In the genomic region with DNA sequence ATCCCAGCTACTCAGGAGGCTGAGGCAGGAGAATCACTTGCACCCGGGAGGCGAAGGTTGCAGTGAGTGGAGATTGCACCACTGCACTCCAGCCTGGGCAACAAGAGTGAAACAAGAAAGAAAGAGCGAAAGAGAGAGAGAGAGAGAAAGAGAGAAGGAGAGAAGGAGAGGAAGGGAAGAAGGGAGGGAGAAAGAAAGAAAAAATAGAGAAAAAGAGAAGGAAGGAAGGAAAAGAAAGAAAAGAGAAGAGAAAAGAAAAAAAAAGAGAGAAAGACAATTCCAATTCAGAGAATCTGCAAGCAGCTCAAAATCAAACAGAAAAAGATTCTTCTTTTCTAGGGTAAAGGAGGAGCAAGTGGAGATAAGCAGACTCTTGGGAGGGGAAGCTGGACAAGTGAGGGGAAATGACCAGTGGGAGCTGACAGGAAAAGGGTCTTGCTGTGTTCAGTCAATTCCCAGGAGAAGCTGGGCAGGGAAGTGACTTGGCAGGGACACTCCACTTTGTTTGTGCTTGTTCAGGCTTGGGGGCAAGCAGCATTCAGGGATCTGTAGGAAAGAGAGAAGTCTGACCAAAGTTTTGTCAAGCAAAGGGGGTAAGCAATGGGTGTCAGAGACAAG, we compare ENCODE assay signal across 16 cellular contexts. TPM values are rescaled to one million over a fixed set of nuclear protein-coding genes. Genes with fewer than 3 reads are reported as not detected.
DNase-seq lines count a peak whose midpoint lies in the region; ATAC-seq and TF ChIP-seq lines count a peak whose summit lies in the region.
"Had no signal": no experiment of that assay in that cellular context is flagged by ENCODE, and none has a peak within 500 bp of the region (broad histone marks: within the 10 kb centered on the region; RNA-seq: fewer than 3 reads in every experiment).

No MANE protein-coding gene starts in this region.

- H3K36me3 ChIP-seq in GM23338 (ENCODE audit: insufficient read depth), result no peaks in the 10 kb centered on the region
- H3K36me3 ChIP-seq: colonic mucosa, prostate gland had no signal

- peak overlapping the region; percentile 66; the same call in 1 of the 2 replicates for H2AFZ ChIP-seq in GM23338

- no peak overlapping the region for H3K4me3 ChIP-seq in GM23338
- H3K4me3 ChIP-seq: colonic mucosa, mucosa of descending colon, prostate gland had no signal

- peaks cover 17% of the 10 kb centered on the region for H3K4me1 Mint-ChIP-seq in GM23338
- H3K4me1 Mint-ChIP-seq in MCF 10A (ENCODE audit: insufficient read depth, unreplicated experiment), result peaks cover 58% of the 10 kb centered on the region
- peaks cover 8% of the 10 kb centered on the region for H3K4me1 Mint-ChIP-seq in neural crest cell

- intact Hi-C loops in MCF 10A (cut with micrococcal nuclease), result loop anchor here (10.0 kb wide), 2 partner anchors 286 to 1216 kb away; a partner anchor contains a TSS

- H3K4me1 ChIP-seq in GM23338 (ENCODE audit: insufficient read depth), result no peaks in the 10 kb centered on the region; the same call in 1 of the 2 replicates
- H3K4me1 ChIP-seq: colonic mucosa had no signal

- H3K27me3 Mint-ChIP-seq in GM23338 (ENCODE audit: insufficient read depth, low read depth, poor library complexity), result peaks cover 25% of the 10 kb centered on the region
- no peaks in the 10 kb centered on the region for H3K27me3 Mint-ChIP-seq in MCF 10A (ENCODE audit: insufficient read depth, unreplicated experiment)
- H3K27me3 Mint-ChIP-seq in neural crest cell (ENCODE audit: low read depth), result no peaks in the 10 kb centered on the region

- H3F3A ChIP-seq in GM23338 (replicated peaks; ENCODE audit: low read depth), result no peaks in the 10 kb centered on the region

- POLR2A ChIA-PET in MCF 10A (lab: Yijun Ruan, JAX), result interaction anchor here (0.6 to 5.6 kb wide), 14 partner anchors 10 to 1968 kb away, joined by 3 to 81 read pairs (median 13); a partner anchor contains a TSS

- H3K27ac Mint-ChIP-seq in GM23338 (no peak overlapping the region), MCF 10A (ENCODE audit: low read depth, unreplicated experiment) (peak overlapping the region; percentile 44), neural crest cell (ENCODE audit: unreplicated experiment) (no peak overlapping the region)
- H3K27ac Mint-ChIP-seq: activated CD4-positive, alpha-beta memory T cell treated with anti-CD3 and anti-CD28 coated beads, Interleukin-2, amount 10 ng/mL, durations not matched to agents 7 days and 5 days; activated naive CD8-positive, alpha-beta T cell treated with anti-CD3 and anti-CD28 coated beads for 36 hours had no signal

- ATAC-seq in GM23338 (no peak), GM21360 (IDR thresholded peaks at IDR 0.05; ENCODE audit: unreplicated experiment) (no peak), HG03025 (IDR thresholded peaks at IDR 0.05; ENCODE audit: low FRiP score, unreplicated experiment) (no peak), GM21423 (IDR thresholded peaks at IDR 0.05; ENCODE audit: unreplicated experiment) (no peak)

- BruUV-seq in MCF 10A (replicated peaks; lab: Mats Ljungman, UMichigan), result no TSS peak

- peaks cover 27% of the 10 kb centered on the region for H3K27me3 ChIP-seq in GM23338 (ENCODE audit: insufficient read depth)
- H3K27me3 ChIP-seq: colonic mucosa had no signal

- no peaks in the 10 kb centered on the region for H3K9me3 Mint-ChIP-seq in GM23338
- no peaks in the 10 kb centered on the region for H3K9me3 Mint-ChIP-seq in MCF 10A (ENCODE audit: unreplicated experiment)
- no peaks in the 10 kb centered on the region for H3K9me3 Mint-ChIP-seq in neural crest cell
- H3K9me3 Mint-ChIP-seq: activated CD4-positive, alpha-beta memory T cell treated with anti-CD3 and anti-CD28 coated beads, Interleukin-2, amount 10 ng/mL, durations not matched to agents 7 days and 5 days; activated naive CD8-positive, alpha-beta T cell treated with anti-CD3 and anti-CD28 coated beads for 36 hours had no signal

- DNase-seq in GM23338 (ENCODE audit: low spot score) (no peak), MCF 10A (ENCODE audit: unreplicated experiment) (no peak), neural crest cell (ENCODE audit: low read depth, low spot score) (no peak)
- no peak for DNase-seq in activated CD4-positive, alpha-beta T cell treated with anti-CD3 and anti-CD28 coated beads for 48 hours
- DNase-seq: activated CD4-positive, alpha-beta memory T cell treated with anti-CD3 and anti-CD28 coated beads, Interleukin-2, amount 10 ng/mL, durations not matched to agents 7 days and 5 days; activated naive CD8-positive, alpha-beta T cell treated with anti-CD3 and anti-CD28 coated beads for 36 hours; colonic mucosa; NCI-H446 had no signal

- H4K20me1 ChIP-seq in GM23338 (replicated peaks; ENCODE audit: insufficient read depth), result no peaks in the 10 kb centered on the region

- CTCF ChIA-PET in MCF 10A (lab: Yijun Ruan, JAX), result interaction anchor here (0.6 to 5.6 kb wide), 20 partner anchors 9 to 846 kb away, joined by 3 to 52 read pairs (median 6); a partner anchor contains a TSS

- H3K27ac ChIP-seq in C4-2B, result peak overlapping the region; percentile 56
- H3K27ac ChIP-seq in GM23338 (ENCODE audit: low read depth), result no peak overlapping the region
- H3K27ac ChIP-seq: prostate gland had no signal

- no peak overlapping the region for H3K4me3 Mint-ChIP-seq in GM23338
- peak overlapping the region; percentile 48 for H3K4me3 Mint-ChIP-seq in MCF 10A (ENCODE audit: unreplicated experiment)
- H3K4me3 Mint-ChIP-seq in neural crest cell, result peak overlapping the region; percentile 8
- H3K4me3 Mint-ChIP-seq: activated CD4-positive, alpha-beta memory T cell treated with anti-CD3 and anti-CD28 coated beads, Interleukin-2, amount 10 ng/mL, durations not matched to agents 7 days and 5 days; activated naive CD8-positive, alpha-beta T cell treated with anti-CD3 and anti-CD28 coated beads for 36 hours had no signal

- no peaks in the 10 kb centered on the region for H3K9me2 ChIP-seq in GM23338 (ENCODE audit: insufficient read depth)

- no peak overlapping the region for H3K4me2 ChIP-seq in GM23338

- TF ChIP-seq CTCF in C4-2B (conservative IDR thresholded peaks at IDR 0.05) (no peak), GM23338 (conservative IDR thresholded peaks at IDR 0.05; ENCODE audit: low read depth in 2 of 2) (no peak), MCF 10A (IDR thresholded peaks at IDR 0.05; ENCODE audit: unreplicated experiment) (no peak), neural crest cell (conservative IDR thresholded peaks at IDR 0.05) (no peak)

- H3K36me3 Mint-ChIP-seq in GM23338 (ENCODE audit: low read depth) (no peaks in the 10 kb centered on the region), MCF 10A (ENCODE audit: insufficient read depth, unreplicated experiment) (peaks cover 5% of the 10 kb centered on the region), neural crest cell (ENCODE audit: low read depth) (no peaks in the 10 kb centered on the region)
- H3K36me3 Mint-ChIP-seq: activated naive CD8-positive, alpha-beta T cell treated with anti-CD3 and anti-CD28 coated beads for 36 hours had no signal

- H3K79me2 ChIP-seq in GM23338 (replicated peaks; ENCODE audit: insufficient read depth), result no peaks in the 10 kb centered on the region

TF ChIP-seq in GM23338, 12 proteins besides CTCF, POLR2A, EP300 and RAD21:
- TF ChIP-seq, protein P1, sequence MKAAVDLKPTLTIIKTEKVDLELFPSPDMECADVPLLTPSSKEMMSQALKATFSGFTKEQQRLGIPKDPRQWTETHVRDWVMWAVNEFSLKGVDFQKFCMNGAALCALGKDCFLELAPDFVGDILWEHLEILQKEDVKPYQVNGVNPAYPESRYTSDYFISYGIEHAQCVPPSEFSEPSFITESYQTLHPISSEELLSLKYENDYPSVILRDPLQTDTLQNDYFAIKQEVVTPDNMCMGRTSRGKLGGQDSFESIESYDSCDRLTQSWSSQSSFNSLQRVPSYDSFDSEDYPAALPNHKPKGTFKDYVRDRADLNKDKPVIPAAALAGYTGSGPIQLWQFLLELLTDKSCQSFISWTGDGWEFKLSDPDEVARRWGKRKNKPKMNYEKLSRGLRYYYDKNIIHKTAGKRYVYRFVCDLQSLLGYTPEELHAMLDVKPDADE (IDR thresholded peaks at IDR 0.05), result no peak
- no peak for TF ChIP-seq JUNB (IDR thresholded peaks at IDR 0.05; ENCODE audit: unreplicated experiment)
- no peak for TF ChIP-seq ZNF114 (CRISPR knock-in tag; IDR thresholded peaks at IDR 0.05)

RNA-seq across cellular contexts. Expression of a gene that starts 3.6 kb away (rescaled TPM):
- 17.5 and 17.8 TPM in 2 replicates for total RNA-seq in GM23338 (2014; rRNA removed; shearing (Covaris generic))
- polyA plus RNA-seq in GM23338 (2016; fragmentation: Nextera tagmentation; extraction: Ambion mirVana), result 8.4 and 8.8 TPM in 2 replicates
- 513 and 622 TPM in 2 replicates for total RNA-seq in MCF 10A (2022)
- 95.0 and 98.6 TPM in 2 replicates for total RNA-seq in neural crest cell
- total RNA-seq: OCI-LY7 had no signal

RNA-seq across cellular contexts. Expression of a gene that starts 43.3 kb away (rescaled TPM):
- total RNA-seq in GM23338 (2014; rRNA removed; shearing (Covaris generic)), result not detected in 2 replicates
- polyA plus RNA-seq in GM23338 (2016; fragmentation: Nextera tagmentation; extraction: Ambion mirVana), result not detected in 2 replicates
- total RNA-seq in MCF 10A (2022), result 1.0 and 5.7 TPM in 2 replicates
- total RNA-seq in neural crest cell, result not detected in 2 replicates
- total RNA-seq: activated naive CD8-positive, alpha-beta T cell treated with anti-CD3 and anti-CD28 coated beads for 36 hours; OCI-LY7; T-helper 2 cell treated with Interferon-gamma antibody and Interleukin-4, amounts not matched to agents 100 ng/mL and 5 ng/mL, for 36 hours had no signal
